Comparison of ENCODE assay signal across 14 cellular contexts in the genomic region with DNA sequence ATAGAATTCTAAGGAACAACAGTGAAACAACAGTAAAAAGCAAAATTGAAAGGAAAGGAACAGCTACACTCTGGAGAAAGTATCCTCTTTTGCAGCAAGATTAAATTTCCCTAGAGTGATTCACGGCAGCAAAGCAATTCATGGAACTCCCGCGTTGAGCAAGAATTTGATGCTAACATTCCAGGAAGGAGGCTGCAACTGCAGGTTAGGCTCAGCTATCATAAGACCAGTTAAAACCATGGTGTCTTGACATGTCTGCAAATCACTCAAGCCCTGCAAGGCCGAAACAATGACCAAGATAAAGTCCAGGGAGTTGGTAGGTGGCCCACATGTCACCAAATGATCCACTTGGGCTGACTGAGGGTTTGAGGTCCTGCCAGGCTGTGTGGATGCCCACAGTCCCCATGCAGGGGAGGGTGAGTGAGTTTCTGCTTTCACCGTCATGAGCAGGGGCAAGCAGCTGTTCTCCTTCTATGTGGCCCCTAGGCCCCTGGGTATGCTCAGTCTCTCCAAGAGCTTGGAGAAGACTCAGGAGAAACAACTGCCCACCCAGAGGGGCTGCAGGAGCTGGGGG.
"Had no signal": no experiment of that assay in that cellular context is flagged by ENCODE, and none has a peak within 500 bp of the region (broad histone marks: within the 10 kb centered on the region; RNA-seq: fewer than 3 reads in every experiment).

No MANE protein-coding gene starts in this region.

- H3K27ac Mint-ChIP-seq: activated naive CD4-positive, alpha-beta T cell treated with anti-CD3 and anti-CD28 coated beads, Interleukin-2, amount 10 ng/mL, durations not matched to agents 7 days and 5 days; neural progenitor cell; stimulated activated naive B cell treated with anti-CD40 and anti-IgM and Interleukin-4, amounts not matched to agents 10 μg/mL and 1 μg/mL and 100 μg/mL, for 72 hours had no signal

- H3K4me1 ChIP-seq: uterus had no signal

- H3K4me3 ChIP-seq: neural progenitor cell, pancreas, thyroid gland, uterus had no signal

- H3K36me3 ChIP-seq: neural progenitor cell, pancreas, thyroid gland, uterus had no signal

- ATAC-seq: esophagus mucosa; pancreas; stimulated activated naive B cell treated with anti-CD40 and anti-IgM and Interleukin-4, amounts not matched to agents 10 μg/mL and 1 μg/mL and 100 μg/mL, for 72 hours had no signal

- H3K27me3 ChIP-seq: pancreas, thyroid gland, uterus had no signal

- DNase-seq: activated CD4-positive, alpha-beta T cell treated with anti-CD3 and anti-CD28 coated beads, Interleukin-2, amount 50 U/mL, for 4 hours; activated CD4-positive, CD25-positive, alpha-beta regulatory T cell; activated naive CD4-positive, alpha-beta T cell treated with anti-CD3 and anti-CD28 coated beads, Interleukin-2, amount 10 ng/mL, durations not matched to agents 7 days and 5 days; activated T-cell treated with anti-CD3 and anti-CD28 coated beads for 4 hours; hippocampal formation; retina; stimulated activated CD4-positive, alpha-beta T cell treated with anti-CD3 and anti-CD28 coated beads, Interleukin-4, amount 100 ng/mL, for 1 hour; stimulated activated naive B cell treated with anti-CD40 and anti-IgM and Interleukin-4, amounts not matched to agents 10 μg/mL and 1 μg/mL and 100 μg/mL, for 72 hours; SW 1271; thyroid gland; uterus had no signal

- H3K9me3 ChIP-seq: pancreas, thyroid gland, uterus had no signal

- H3K36me3 Mint-ChIP-seq: activated naive CD4-positive, alpha-beta T cell treated with anti-CD3 and anti-CD28 coated beads, Interleukin-2, amount 10 ng/mL, durations not matched to agents 7 days and 5 days; stimulated activated naive B cell treated with anti-CD40 and anti-IgM and Interleukin-4, amounts not matched to agents 10 μg/mL and 1 μg/mL and 100 μg/mL, for 72 hours had no signal

- H3K4me1 Mint-ChIP-seq: activated naive CD4-positive, alpha-beta T cell treated with anti-CD3 and anti-CD28 coated beads, Interleukin-2, amount 10 ng/mL, durations not matched to agents 7 days and 5 days; stimulated activated naive B cell treated with anti-CD40 and anti-IgM and Interleukin-4, amounts not matched to agents 10 μg/mL and 1 μg/mL and 100 μg/mL, for 72 hours had no signal

- H3K27ac ChIP-seq: neural progenitor cell, pancreas, thyroid gland, uterus had no signal

- H3K4me3 Mint-ChIP-seq: activated naive CD4-positive, alpha-beta T cell treated with anti-CD3 and anti-CD28 coated beads, Interleukin-2, amount 10 ng/mL, durations not matched to agents 7 days and 5 days; neural progenitor cell; stimulated activated naive B cell treated with anti-CD40 and anti-IgM and Interleukin-4, amounts not matched to agents 10 μg/mL and 1 μg/mL and 100 μg/mL, for 72 hours had no signal

- H3K9me3 Mint-ChIP-seq: activated naive CD4-positive, alpha-beta T cell treated with anti-CD3 and anti-CD28 coated beads, Interleukin-2, amount 10 ng/mL, durations not matched to agents 7 days and 5 days had no signal
